Comparison of ENCODE assay signal across 15 cellular contexts in genomic region chr6:110528930-110529325, GRCh38. TPM values are rescaled to one million over a fixed set of nuclear protein-coding genes. Genes with fewer than 3 reads are reported as not detected.
DNase-seq lines count a peak whose midpoint lies in the region; ATAC-seq, FAIRE-seq and TF ChIP-seq lines count a peak whose summit lies in the region.
"Had no signal": no experiment of that assay in that cellular context is flagged by ENCODE, and none has a peak within 500 bp of the region (broad histone marks: within the 10 kb centered on the region; RNA-seq: fewer than 3 reads in every experiment).

No MANE protein-coding gene starts in this region.

- no peak overlapping the region for H4K8ac ChIP-seq in mesenchymal stem cell (ENCODE audit: low read length)

- peak overlapping the region in 1 of 2 experiments; percentile 69 for H3K23ac ChIP-seq in mesenchymal stem cell (ENCODE audit: low read length in 2 of 2)

- FAIRE-seq in GM12892 (lab: Jason Lieb, UNC) = no peak
- FAIRE-seq: small intestine had no signal

- no peak overlapping the region for H3K9ac ChIP-seq in mesenchymal stem cell (ENCODE audit: low read length)
- H3K9ac ChIP-seq: KMS-11 had no signal

- no peak overlapping the region for H3K4me3 Mint-ChIP-seq in stimulated activated naive B cell treated with anti-CD40 and anti-IgM and Interleukin-4, amounts not matched to agents 10 μg/mL and 1 μg/mL and 100 μg/mL, for 72 hours
- H3K4me3 Mint-ChIP-seq: activated T-cell treated with anti-CD3 and anti-CD28 coated beads, Interleukin-2, amount 50 U/mL, for 4 hours; central memory CD8-positive, alpha-beta T cell; stimulated activated naive CD8-positive, alpha-beta T cell treated with anti-CD3 and anti-CD28 coated beads, Interleukin-15, Interleukin-2, amounts not matched to agents 100 ng/mL and 50 ng/mL, for 24 hours had no signal

- ATAC-seq in stimulated activated naive B cell treated with anti-CD40 and anti-IgM and Interleukin-4, amounts not matched to agents 10 μg/mL and 1 μg/mL and 100 μg/mL, for 72 hours (replicated peaks) = no peak

- H2AFZ ChIP-seq in mesenchymal stem cell (ENCODE audit: low read depth, low read length) = no peak overlapping the region

- peak overlapping the region; percentile 84 for H3K27ac Mint-ChIP-seq in stimulated activated naive B cell treated with anti-CD40 and anti-IgM and Interleukin-4, amounts not matched to agents 10 μg/mL and 1 μg/mL and 100 μg/mL, for 72 hours
- H3K27ac Mint-ChIP-seq: stimulated activated naive CD8-positive, alpha-beta T cell treated with anti-CD3 and anti-CD28 coated beads, Interleukin-15, Interleukin-2, amounts not matched to agents 100 ng/mL and 50 ng/mL, for 24 hours had no signal

- H3K14ac ChIP-seq in mesenchymal stem cell (ENCODE audit: low read length in 2 of 2) = peak overlapping the region in 1 of 2 experiments; percentile 81

- POLR2A ChIA-PET in HEK293 (lab: Yijun Ruan, JAX) = no interaction called here

- no peaks in the 10 kb centered on the region for H3K36me3 ChIP-seq in HEK293 (ENCODE audit: control insufficient read depth in 2 of 2, insufficient read depth in 1 of 2, low read length in 2 of 2)
- H3K36me3 ChIP-seq in mesenchymal stem cell (ENCODE audit: control insufficient read depth in 1 of 2, insufficient read depth in 2 of 2, low read depth in 1 of 2, low read length in 2 of 2) = no peaks in the 10 kb centered on the region
- H3K36me3 ChIP-seq: gastroesophageal sphincter had no signal

- H3K27me3 ChIP-seq in mesenchymal stem cell (ENCODE audit: control insufficient read depth in 1 of 2, insufficient read depth in 1 of 2, low read length in 2 of 2) = no peaks in the 10 kb centered on the region
- H3K27me3 ChIP-seq: gastroesophageal sphincter had no signal

- H2BK12ac ChIP-seq in mesenchymal stem cell (ENCODE audit: low read length in 2 of 2) = peak overlapping the region; percentile 20 to 97

- CTCF ChIA-PET in HEK293 (lab: Yijun Ruan, JAX) = interaction anchor here (0.6 to 3.1 kb wide), 24 partner anchors 9 to 683 kb away, joined by 3 to 28 read pairs (median 4); no protein-coding TSS in a partner anchor

- no peak overlapping the region for H3K4me3 ChIP-seq in HEK293 (ENCODE audit: low read depth, low read length)
- H3K4me3 ChIP-seq in mesenchymal stem cell (ENCODE audit: insufficient read depth in 1 of 2, low read depth in 1 of 2, low read length in 2 of 2) = no peak overlapping the region
- H3K4me3 ChIP-seq: gastroesophageal sphincter had no signal

- DNase-seq in mesenchymal stem cell = no peak
- no peak for DNase-seq in stimulated activated naive B cell treated with anti-CD40 and anti-IgM and Interleukin-4, amounts not matched to agents 10 μg/mL and 1 μg/mL and 100 μg/mL, for 72 hours
- DNase-seq in AG20443 (ENCODE audit: low spot score) = no peak
- DNase-seq in islet precursor cell = no peak
- no peak for DNase-seq in GM12892 (ENCODE audit: insufficient read length)
- DNase-seq: activated CD4-positive, alpha-beta T cell treated with anti-CD3 and anti-CD28 coated beads, Interleukin-2, amount 50 U/mL, for 48 hours; activated T-cell treated with anti-CD3 and anti-CD28 coated beads, Interleukin-2, amount 50 U/mL, for 4 hours; NCI-H146; small intestine had no signal

- H3K4me1 ChIP-seq in HEK293 (ENCODE audit: control insufficient read depth, insufficient read depth, low read length) (peaks cover 8% of the 10 kb centered on the region), mesenchymal stem cell (ENCODE audit: control insufficient read depth, insufficient read depth, low read depth, low read length) (peaks cover 7% of the 10 kb centered on the region)

- no peak overlapping the region for H2BK5ac ChIP-seq in mesenchymal stem cell (ENCODE audit: low read depth, low read length, poor library complexity, severe bottlenecking)

- peaks cover 26 to 31% of the 10 kb centered on the region in 2 donors for H3K4me1 Mint-ChIP-seq in stimulated activated naive B cell treated with anti-CD40 and anti-IgM and Interleukin-4, amounts not matched to agents 10 μg/mL and 1 μg/mL and 100 μg/mL, for 72 hours
- H3K4me1 Mint-ChIP-seq: central memory CD8-positive, alpha-beta T cell had no signal

- H2AK5ac ChIP-seq in mesenchymal stem cell (ENCODE audit: low read length, severe bottlenecking) = peak overlapping the region; percentile 24

- H3K9me3 ChIP-seq in HEK293 (ENCODE audit: control insufficient read depth, insufficient read depth, low read depth, low read length) (no peaks in the 10 kb centered on the region), mesenchymal stem cell (ENCODE audit: control insufficient read depth, low read length) (no peaks in the 10 kb centered on the region)
- H3K9me3 ChIP-seq: gastroesophageal sphincter had no signal

- peak overlapping the region; percentile 78 to 93 for H3K18ac ChIP-seq in mesenchymal stem cell (ENCODE audit: low read depth in 1 of 2, low read length in 2 of 2)

- 56% methylated on average over 2 of the region's 6 CpGs for WGBS in mesenchymal stem cell

- no peak overlapping the region for H3K27ac ChIP-seq in HEK293 (ENCODE audit: extremely low read depth, low read depth, low read length)
- H3K27ac ChIP-seq in VCaP = peak overlapping the region; percentile 100
- peak overlapping the region; percentile 16 for H3K27ac ChIP-seq in mesenchymal stem cell (ENCODE audit: low read length, poor library complexity, severe bottlenecking)
- H3K27ac ChIP-seq: KMS-11 had no signal

- peak overlapping the region; percentile 61 for H4K91ac ChIP-seq in mesenchymal stem cell (ENCODE audit: low read length)

- H3K4ac ChIP-seq in mesenchymal stem cell (ENCODE audit: low read depth in 1 of 2, low read length in 2 of 2) = peak overlapping the region in 1 of 2 experiments; percentile 97

- H2BK15ac ChIP-seq in mesenchymal stem cell (ENCODE audit: low read depth, poor library complexity, severe bottlenecking) = no peak overlapping the region

- H2BK120ac ChIP-seq in mesenchymal stem cell (ENCODE audit: low read depth, low read length) = peak overlapping the region; percentile 66

- TF ChIP-seq CTCF in HEK293 (tag by site-specific recombination; IDR thresholded peaks at IDR 0.05) (no peak), VCaP (conservative IDR thresholded peaks at IDR 0.05) (no peak)

- no peaks in the 10 kb centered on the region for H3K27me3 Mint-ChIP-seq in stimulated activated naive B cell treated with anti-CD40 and anti-IgM and Interleukin-4, amounts not matched to agents 10 μg/mL and 1 μg/mL and 100 μg/mL, for 72 hours

- H3K9me3 Mint-ChIP-seq in stimulated activated naive B cell treated with anti-CD40 and anti-IgM and Interleukin-4, amounts not matched to agents 10 μg/mL and 1 μg/mL and 100 μg/mL, for 72 hours = no peaks in the 10 kb centered on the region
- H3K9me3 Mint-ChIP-seq: activated T-cell treated with anti-CD3 and anti-CD28 coated beads, Interleukin-2, amount 50 U/mL, for 4 hours; central memory CD8-positive, alpha-beta T cell; stimulated activated naive CD8-positive, alpha-beta T cell treated with anti-CD3 and anti-CD28 coated beads, Interleukin-15, Interleukin-2, amounts not matched to agents 100 ng/mL and 50 ng/mL, for 24 hours had no signal

- no peak for TF ChIP-seq POLR2A in GM12892 (IDR thresholded peaks at IDR 0.05; ENCODE audit: low read depth, low read length)

- H3K4me2 ChIP-seq in mesenchymal stem cell (ENCODE audit: low read length, poor library complexity, severe bottlenecking) = no peak overlapping the region
- H3K4me2 ChIP-seq: KMS-11 had no signal

- H3K79me1 ChIP-seq in mesenchymal stem cell (replicated peaks; ENCODE audit: low read length, poor library complexity, severe bottlenecking) = no peaks in the 10 kb centered on the region

- no peaks in the 10 kb centered on the region for H3K36me3 Mint-ChIP-seq in stimulated activated naive B cell treated with anti-CD40 and anti-IgM and Interleukin-4, amounts not matched to agents 10 μg/mL and 1 μg/mL and 100 μg/mL, for 72 hours

TF ChIP-seq in HEK293, 187 proteins besides CTCF, POLR2A, EP300 and RAD21:
- 0 out of 2 replicates have a peak, but pooled peaks have one; percentile 6 for TF ChIP-seq WT1 (tag by site-specific recombination; IDR thresholded peaks at IDR 0.05)
- 0 out of 2 replicates have a peak, but pooled peaks have one; percentile 6 for TF ChIP-seq SCRT2 (tag by site-specific recombination; IDR thresholded peaks at IDR 0.05)
- no peak for TF ChIP-seq ZNF433 (tag by site-specific recombination; IDR thresholded peaks at IDR 0.05; ENCODE audit: low read depth)
- no peak for TF ChIP-seq ZNF416 (tag by site-specific recombination; IDR thresholded peaks at IDR 0.05)
- TF ChIP-seq ZBTB8A (tag by site-specific recombination; IDR thresholded peaks at IDR 0.05) = 0 out of 2 replicates have a peak, but pooled peaks have one; percentile 7
- no peak for TF ChIP-seq ZNF510 (tag by site-specific recombination; IDR thresholded peaks at IDR 0.05; ENCODE audit: insufficient replicate concordance)
- TF ChIP-seq ZNF157 (tag by site-specific recombination; IDR thresholded peaks at IDR 0.05) = no peak
- TF ChIP-seq, protein P1, sequence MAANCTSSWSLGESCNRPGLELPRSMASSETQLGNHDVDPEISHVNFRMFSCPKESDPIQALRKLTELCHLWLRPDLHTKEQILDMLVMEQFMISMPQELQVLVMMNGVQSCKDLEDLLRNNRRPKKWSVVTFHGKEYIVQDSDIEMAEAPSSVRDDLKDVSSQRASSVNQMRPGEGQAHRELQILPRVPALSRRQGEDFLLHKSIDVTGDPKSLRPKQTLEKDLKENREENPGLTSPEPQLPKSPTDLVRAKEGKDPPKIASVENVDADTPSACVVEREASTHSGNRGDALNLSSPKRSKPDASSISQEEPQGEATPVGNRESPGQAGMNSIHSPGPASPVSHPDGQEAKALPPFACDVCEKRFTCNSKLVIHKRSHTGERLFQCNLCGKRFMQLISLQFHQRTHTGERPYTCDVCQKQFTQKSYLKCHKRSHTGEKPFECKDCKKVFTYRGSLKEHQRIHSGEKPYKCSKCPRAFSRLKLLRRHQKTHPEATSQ (tag by site-specific recombination; IDR thresholded peaks at IDR 0.05) = no peak

RNA-seq across cellular contexts. Expression of gene SLC22A16, which starts 52.5 kb away (rescaled TPM):
- polyA plus RNA-seq in mesenchymal stem cell (2013, experiment 1 of 2) = not detected
- not detected for polyA plus RNA-seq in mesenchymal stem cell (2013, experiment 2 of 2)
- polyA plus RNA-seq in GM12892 (2012; ENCODE audit: missing spikeins) = not detected
